In genomic region chr2:43133336-43133707, GRCh38 we compare ENCODE assay signal across 8 cellular contexts.
A peak's percentile ranks its signal among the peaks of the same experiment; 100 is the strongest.
DNase-seq lines count a peak whose midpoint lies in the region; ATAC-seq and TF ChIP-seq lines count a peak whose summit lies in the region.
"Had no signal": no experiment of that assay in that cellular context is flagged by ENCODE, and none has a peak within 500 bp of the region (broad histone marks: within the 10 kb centered on the region; RNA-seq: fewer than 3 reads in every experiment).

No MANE protein-coding gene starts in this region.

- H3K27me3 Mint-ChIP-seq in CD8-positive, alpha-beta T cell (ENCODE audit: low read depth): no peaks in the 10 kb centered on the region

- no peaks in the 10 kb centered on the region for H3K36me3 ChIP-seq in CD8-positive, alpha-beta T cell (ENCODE audit: insufficient read depth, low read length)
- H3K36me3 ChIP-seq in KOPT-K1 (ENCODE audit: insufficient read depth, low read length) (no peaks in the 10 kb centered on the region), parathyroid adenoma (ENCODE audit: control insufficient read depth, insufficient read depth, low read length) (no peaks in the 10 kb centered on the region)
- H3K36me3 ChIP-seq: thoracic aorta had no signal

- peak overlapping the region; percentile 88 for H3K27ac ChIP-seq in CD8-positive, alpha-beta T cell (ENCODE audit: low read depth, low read length)
- H3K27ac ChIP-seq in KOPT-K1 (ENCODE audit: low read depth, low read length, poor library complexity, severe bottlenecking) (peak overlapping the region; percentile 97), cingulate gyrus (ENCODE audit: low read depth, low read length) (peak overlapping the region; percentile 39), parathyroid adenoma (peak overlapping the region; percentile 24)

- peak overlapping the region; percentile 62 for H3K4me3 Mint-ChIP-seq in CD8-positive, alpha-beta T cell

- intact Hi-C loops in CD8-positive, alpha-beta T cell (cut with DNase I, micrococcal nuclease): loop anchor here (5.0 to 10.0 kb wide), 4 partner anchors 76 to 1029 kb away; partner anchors contain the start of gene THADA (in 1 of the 2)

- TF ChIP-seq CTCF in CD8-positive, alpha-beta T cell (IDR thresholded peaks at IDR 0.05): no peak
- TF ChIP-seq CTCF in parathyroid adenoma (IDR thresholded peaks at IDR 0.05): no peak
- TF ChIP-seq CTCF in foreskin fibroblast (IDR thresholded peaks at IDR 0.05; ENCODE audit: low read depth, low read length): no peak

- H3K4me2 ChIP-seq in parathyroid adenoma (ENCODE audit: low read length): no peak overlapping the region

- H3K79me2 ChIP-seq in parathyroid adenoma: no peaks in the 10 kb centered on the region

- no peak for DNase-seq in CD8-positive, alpha-beta T cell
- DNase-seq in foreskin fibroblast: no peak

- H3K4me3 ChIP-seq in CD8-positive, alpha-beta T cell (ENCODE audit: low read depth, low read length): peak overlapping the region; percentile 4
- no peak overlapping the region for H3K4me3 ChIP-seq in parathyroid adenoma (ENCODE audit: low read depth, low read length)
- H3K4me3 ChIP-seq in foreskin fibroblast (ENCODE audit: low read depth in 1 of 2, low read length in 2 of 2): no peak overlapping the region
- H3K4me3 ChIP-seq: thoracic aorta had no signal

- H3K4me1 Mint-ChIP-seq in CD8-positive, alpha-beta T cell (ENCODE audit: low read depth): peaks cover 96% of the 10 kb centered on the region

- H3K27me3 ChIP-seq in CD8-positive, alpha-beta T cell (ENCODE audit: insufficient read depth, low read length): no peaks in the 10 kb centered on the region
- no peaks in the 10 kb centered on the region for H3K27me3 ChIP-seq in parathyroid adenoma (ENCODE audit: control insufficient read depth, insufficient read depth, low read length)

- H3K27ac Mint-ChIP-seq in CD8-positive, alpha-beta T cell: peak overlapping the region; percentile 100

- H3K9me3 Mint-ChIP-seq in CD8-positive, alpha-beta T cell: no peaks in the 10 kb centered on the region

- no peak for ATAC-seq in CD8-positive, alpha-beta T cell
- ATAC-seq in GM21367 (IDR thresholded peaks at IDR 0.05; ENCODE audit: unreplicated experiment): no peak
- ATAC-seq in GM19455 (IDR thresholded peaks at IDR 0.05; ENCODE audit: unreplicated experiment): no peak

- CTCF ChIA-PET in CD8-positive, alpha-beta T cell (lab: Charles Lee): interaction anchor here (1.1 to 17.4 kb wide), 9 partner anchors 16 to 186 kb away, joined by 3 to 666 read pairs (median 7); partner anchors contain the start of gene ZFP36L2

- H2AFZ ChIP-seq in parathyroid adenoma: no peak overlapping the region

- no peaks in the 10 kb centered on the region for H3K36me3 Mint-ChIP-seq in CD8-positive, alpha-beta T cell

- POLR2A ChIA-PET in CD8-positive, alpha-beta T cell (lab: Charles Lee): interaction anchor here (0.6 to 24.8 kb wide), 16 partner anchors 10 to 323 kb away, joined by 3 to 1192 read pairs (median 4); partner anchors contain the start of gene ZFP36L2

- H3K9me3 ChIP-seq in CD8-positive, alpha-beta T cell (ENCODE audit: low read length): no peaks in the 10 kb centered on the region
- no peaks in the 10 kb centered on the region for H3K9me3 ChIP-seq in KOPT-K1 (ENCODE audit: insufficient read depth, low read length, poor library complexity, severe bottlenecking)
- no peaks in the 10 kb centered on the region for H3K9me3 ChIP-seq in parathyroid adenoma (ENCODE audit: control insufficient read depth, low read length)
- H3K9me3 ChIP-seq: thoracic aorta had no signal

- H3K4me1 ChIP-seq in CD8-positive, alpha-beta T cell (ENCODE audit: insufficient read depth, low read length): peaks cover 97% of the 10 kb centered on the region
- H3K4me1 ChIP-seq in parathyroid adenoma: no peaks in the 10 kb centered on the region

- H3K9ac ChIP-seq in parathyroid adenoma: no peak overlapping the region

Comparison
In these comparisons a context has a peak if more than half of its experiments do, and no peak if none do; other contexts are left out.
1. H3K27ac ChIP-seq: peak in every context shown above with its lines; median percentile 97 in KOPT-K1; 88 in CD8-positive, alpha-beta T cell; 39 in cingulate gyrus; 24 in parathyroid adenoma.